26 cellular contexts compared by ENCODE assay signal in the genomic region with DNA sequence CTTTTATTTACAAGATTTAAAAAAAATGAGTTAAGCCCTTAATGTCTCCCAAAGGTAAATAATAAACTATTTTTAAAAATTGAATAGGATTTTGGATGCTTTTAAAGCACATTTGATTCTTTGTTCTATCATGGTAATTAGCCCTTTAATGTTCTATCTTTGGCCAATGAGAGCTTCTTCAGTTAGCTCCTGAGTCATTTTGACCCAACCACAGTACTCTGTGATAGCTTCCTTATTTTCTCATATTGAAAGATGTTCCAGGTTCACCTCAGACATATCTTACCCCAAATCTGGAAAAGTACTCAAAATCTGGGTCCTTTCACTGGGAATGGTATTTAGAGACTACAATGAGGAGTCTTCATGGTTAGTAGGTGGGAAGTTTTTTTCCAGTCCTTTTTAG.
DNase-seq lines count a peak whose midpoint lies in the region; ATAC-seq, FAIRE-seq and TF ChIP-seq lines count a peak whose summit lies in the region.
"Had no signal": no experiment of that assay in that cellular context is flagged by ENCODE, and none has a peak within 500 bp of the region (broad histone marks: within the 10 kb centered on the region; RNA-seq: fewer than 3 reads in every experiment).

No MANE protein-coding gene starts in this region.

- DNase-seq in GM12878 (ENCODE audit: low read depth, low spot score) (no peak), glutamatergic neuron (no peak)
- no peak for DNase-seq in activated naive CD8-positive, alpha-beta T cell treated with anti-CD3 and anti-CD28 coated beads for 36 hours
- DNase-seq: DMS53, EL, GF-D8, GM23248, H9, HFFc6, KBM-7, NCI-H1105 treated with DMSO at 0.1 percent for 48 hours, NCI-H187, NCI-H446, NCI-H526 treated with DMSO at 0.1 percent for 48 hours, SJCRH30, T-helper 1 cell, T-helper 9 cell had no signal

- no peak for FAIRE-seq in GM12878 (lab: Jason Lieb, UNC)
- FAIRE-seq: A549, D721Med, RCC 7860 had no signal

- no peaks in the 10 kb centered on the region for H3K4me1 ChIP-seq in GM12878 (ENCODE audit: control insufficient read depth, insufficient read depth, low read length)
- H3K4me1 ChIP-seq: A549, SJCRH30 had no signal

- no peaks in the 10 kb centered on the region for H3K27me3 ChIP-seq in GM12878 (replicated peaks in 1 of 2; ENCODE audit: control insufficient read depth in 2 of 2, insufficient read depth in 2 of 2, low read length in 1 of 2)
- H3K27me3 ChIP-seq: SJCRH30 had no signal

- peaks cover 4% of the 10 kb centered on the region for H3K36me3 Mint-ChIP-seq in glutamatergic neuron (ENCODE audit: unreplicated experiment)
- no peaks in the 10 kb centered on the region for H3K36me3 Mint-ChIP-seq in activated naive CD8-positive, alpha-beta T cell treated with anti-CD3 and anti-CD28 coated beads for 36 hours
- H3K36me3 Mint-ChIP-seq: CD14-positive monocyte had no signal

- no peak for TF ChIP-seq EP300 in GM12878 (IDR thresholded peaks at IDR 0.05; ENCODE audit: borderline replicate concordance in 1 of 2, control insufficient read depth in 1 of 2, low read depth in 2 of 2, low read length in 2 of 2)

- no peak overlapping the region for H3K27ac ChIP-seq in GM12878 (ENCODE audit: control insufficient read depth, insufficient read depth)
- H3K27ac ChIP-seq: A549, GM23248, SJCRH30 had no signal

- no peaks in the 10 kb centered on the region for H4K20me1 ChIP-seq in GM12878 (ENCODE audit: control insufficient read depth, insufficient read depth)

- peaks cover 3% of the 10 kb centered on the region for H3K27me3 Mint-ChIP-seq in glutamatergic neuron (ENCODE audit: unreplicated experiment)
- peaks cover 5% of the 10 kb centered on the region for H3K27me3 Mint-ChIP-seq in activated naive CD8-positive, alpha-beta T cell treated with anti-CD3 and anti-CD28 coated beads for 36 hours
- H3K27me3 Mint-ChIP-seq: B cell had no signal

- no peak for TF ChIP-seq POLR2A in GM12878 (IDR thresholded peaks at IDR 0.05; ENCODE audit: low read depth, low read length)

- in situ Hi-C loops in GM12878 (cut with MboI), result no loop called here

- no peaks in the 10 kb centered on the region for H3K79me2 ChIP-seq in GM12878 (ENCODE audit: control insufficient read depth, insufficient read depth, low read length)

- no peaks in the 10 kb centered on the region for H3K9me3 ChIP-seq in GM12878 (replicated peaks; ENCODE audit: control insufficient read depth, insufficient read depth, low read length)
- H3K9me3 ChIP-seq: A549, SJCRH30 had no signal

- no peak overlapping the region for H3K9ac ChIP-seq in GM12878 (ENCODE audit: control insufficient read depth, insufficient read depth, low read length)
- H3K9ac ChIP-seq: GM23248 had no signal

- no peak overlapping the region for H3K27ac Mint-ChIP-seq in glutamatergic neuron (ENCODE audit: unreplicated experiment)
- H3K27ac Mint-ChIP-seq in activated naive CD8-positive, alpha-beta T cell treated with anti-CD3 and anti-CD28 coated beads for 36 hours, result no peak overlapping the region
- H3K27ac Mint-ChIP-seq: B cell, CD14-positive monocyte, H9, HFFc6 had no signal

- POLR2A ChIA-PET in GM12878 (lab: Charles Lee), result no interaction called here

- H2AFZ ChIP-seq in GM12878 (ENCODE audit: control insufficient read depth, low read depth, low read length), result no peak overlapping the region
- H2AFZ ChIP-seq: GM23248 had no signal

- BruUV-seq in GM12878 (replicated peaks; lab: Mats Ljungman, UMichigan), result no TSS peak

- H3K4me2 ChIP-seq in GM12878 (ENCODE audit: control insufficient read depth, insufficient read depth), result no peak overlapping the region
- H3K4me2 ChIP-seq: A549 had no signal

- H3K4me3 Mint-ChIP-seq in glutamatergic neuron (ENCODE audit: unreplicated experiment), result no peak overlapping the region
- H3K4me3 Mint-ChIP-seq in activated naive CD8-positive, alpha-beta T cell treated with anti-CD3 and anti-CD28 coated beads for 36 hours, result no peak overlapping the region
- H3K4me3 Mint-ChIP-seq: B cell, CD14-positive monocyte, H9, HFFc6 had no signal

- H3K9me3 Mint-ChIP-seq in glutamatergic neuron (ENCODE audit: unreplicated experiment), result no peaks in the 10 kb centered on the region
- no peaks in the 10 kb centered on the region for H3K9me3 Mint-ChIP-seq in activated naive CD8-positive, alpha-beta T cell treated with anti-CD3 and anti-CD28 coated beads for 36 hours
- H3K9me3 Mint-ChIP-seq: HFFc6 had no signal

- no peak for TF ChIP-seq RAD21 in GM12878 (IDR thresholded peaks at IDR 0.05; ENCODE audit: insufficient read depth, low read depth, low read length)

- no peaks in the 10 kb centered on the region for H3K36me3 ChIP-seq in GM12878 (ENCODE audit: control insufficient read depth in 2 of 2, insufficient read depth in 2 of 2, low read length in 1 of 2)
- H3K36me3 ChIP-seq: SJCRH30 had no signal

- SMC1A ChIA-PET in GM12878 (lab: Charles Lee; ENCODE audit: uncharacterized antibody, unreplicated experiment), result no interaction called here

- intact Hi-C loops in GM12878 (cut with micrococcal nuclease; ENCODE audit: unreplicated experiment), result no loop called here

- peak; percentile 47 for ATAC-seq in GM18519 (IDR thresholded peaks at IDR 0.05; ENCODE audit: low FRiP score, unreplicated experiment)
- peak; percentile 64 for ATAC-seq in HG02610 (IDR thresholded peaks at IDR 0.05; ENCODE audit: unreplicated experiment)
- peak; percentile 68 for ATAC-seq in HG03442 (IDR thresholded peaks at IDR 0.05; ENCODE audit: unreplicated experiment)
- 0 out of 3 replicates have a peak, but pooled peaks have one; percentile 44 for ATAC-seq in GM12878
- ATAC-seq in SK-N-SH treated with all-trans-retinoic acid at 6 μM for 48 hours, result no peak
- ATAC-seq: A549 had no signal

- H3K4me1 Mint-ChIP-seq in glutamatergic neuron (ENCODE audit: low read depth, unreplicated experiment), result peaks cover 19% of the 10 kb centered on the region
- peaks cover 3% of the 10 kb centered on the region for H3K4me1 Mint-ChIP-seq in activated naive CD8-positive, alpha-beta T cell treated with anti-CD3 and anti-CD28 coated beads for 36 hours

- TF ChIP-seq CTCF in GM12878 (IDR thresholded peaks at IDR 0.05 in 2 of 3, conservative IDR thresholded peaks at IDR 0.05 in 1 of 3; ENCODE audit: control insufficient read depth in 2 of 3, extremely low read depth in 1 of 3, insufficient read depth in 1 of 3, low read depth in 3 of 3, low read length in 3 of 3) (no peak), glutamatergic neuron (IDR thresholded peaks at IDR 0.05; ENCODE audit: partially characterized antibody, unreplicated experiment) (no peak)

- H3K4me3 ChIP-seq in GM12878, result no peak overlapping the region
- H3K4me3 ChIP-seq: A549, GM23248, SJCRH30 had no signal

- RAD21 ChIA-PET in GM12878 (lab: Charles Lee; ENCODE audit: unreplicated experiment), result interaction anchor here (1.0 kb wide), 1 partner anchor 654 kb away, joined by 3 read pairs; no protein-coding TSS in a partner anchor

- CTCF ChIA-PET in GM12878 (lab: Yijun Ruan, JAX), result interaction anchor here (1.8 kb wide), 1 partner anchor 43 kb away, joined by 4 read pairs; no protein-coding TSS in a partner anchor

TF ChIP-seq in GM12878, 131 proteins besides CTCF, POLR2A, EP300 and RAD21:
- TF ChIP-seq RUNX3 (IDR thresholded peaks at IDR 0.05; ENCODE audit: low read length) (0 out of 2 replicates have a peak, but pooled peaks have one; percentile 8), PAX5 (IDR thresholded peaks at IDR 0.05; ENCODE audit: borderline replicate concordance, low read depth, low read length) (no peak)

TF ChIP-seq in SK-N-SH treated with all-trans-retinoic acid at 6 μM for 48 hours, 23 proteins besides CTCF, POLR2A, EP300 and RAD21 (continues in another document):
- TF ChIP-seq TOX (CRISPR knock-in tag; IDR thresholded peaks at IDR 0.05; ENCODE audit: borderline replicate concordance) (no peak), POU6F1 (CRISPR knock-in tag; IDR thresholded peaks at IDR 0.05; ENCODE audit: borderline replicate concordance, low read depth) (no peak), CSDC2 (CRISPR knock-in tag; IDR thresholded peaks at IDR 0.05) (no peak), TCF4 (CRISPR knock-in tag; IDR thresholded peaks at IDR 0.05; ENCODE audit: borderline replicate concordance) (no peak), RARB (CRISPR knock-in tag; IDR thresholded peaks at IDR 0.05) (no peak), ISL1 (CRISPR knock-in tag; IDR thresholded peaks at IDR 0.05) (no peak), ZFP30 (CRISPR knock-in tag; IDR thresholded peaks at IDR 0.05) (no peak), SNAI2 (CRISPR knock-in tag; IDR thresholded peaks at IDR 0.05) (no peak), ZFP3 (CRISPR knock-in tag; IDR thresholded peaks at IDR 0.05) (no peak)
- TF ChIP-seq, protein P1, sequence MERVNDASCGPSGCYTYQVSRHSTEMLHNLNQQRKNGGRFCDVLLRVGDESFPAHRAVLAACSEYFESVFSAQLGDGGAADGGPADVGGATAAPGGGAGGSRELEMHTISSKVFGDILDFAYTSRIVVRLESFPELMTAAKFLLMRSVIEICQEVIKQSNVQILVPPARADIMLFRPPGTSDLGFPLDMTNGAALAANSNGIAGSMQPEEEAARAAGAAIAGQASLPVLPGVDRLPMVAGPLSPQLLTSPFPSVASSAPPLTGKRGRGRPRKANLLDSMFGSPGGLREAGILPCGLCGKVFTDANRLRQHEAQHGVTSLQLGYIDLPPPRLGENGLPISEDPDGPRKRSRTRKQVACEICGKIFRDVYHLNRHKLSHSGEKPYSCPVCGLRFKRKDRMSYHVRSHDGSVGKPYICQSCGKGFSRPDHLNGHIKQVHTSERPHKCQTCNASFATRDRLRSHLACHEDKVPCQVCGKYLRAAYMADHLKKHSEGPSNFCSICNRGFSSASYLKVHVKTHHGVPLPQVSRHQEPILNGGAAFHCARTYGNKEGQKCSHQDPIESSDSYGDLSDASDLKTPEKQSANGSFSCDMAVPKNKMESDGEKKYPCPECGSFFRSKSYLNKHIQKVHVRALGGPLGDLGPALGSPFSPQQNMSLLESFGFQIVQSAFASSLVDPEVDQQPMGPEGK (CRISPR knock-in tag; IDR thresholded peaks at IDR 0.05; ENCODE audit: borderline replicate concordance), result no peak
